18 cellular contexts compared by ENCODE assay signal in genomic region chr6:12350644-12351173, GRCh38.
DNase-seq lines count a peak whose midpoint lies in the region; ATAC-seq and TF ChIP-seq lines count a peak whose summit lies in the region.
"Had no signal": no experiment of that assay in that cellular context is flagged by ENCODE, and none has a peak within 500 bp of the region (broad histone marks: within the 10 kb centered on the region; RNA-seq: fewer than 3 reads in every experiment).

No MANE protein-coding gene starts in this region.

- BruUV-seq in Panc1 (replicated peaks; lab: Mats Ljungman, UMichigan): no TSS peak

- peaks cover 6% of the 10 kb centered on the region; the same call in 1 of the 2 replicates for H3K36me3 ChIP-seq in BLaER1
- H3K36me3 ChIP-seq in Panc1 (ENCODE audit: control insufficient read depth, insufficient read depth, low read length): no peaks in the 10 kb centered on the region
- H3K36me3 ChIP-seq in sigmoid colon: no peaks in the 10 kb centered on the region
- H3K36me3 ChIP-seq: BE2C had no signal

- H3K4me1 ChIP-seq in BLaER1 (peaks cover 27% of the 10 kb centered on the region), Panc1 (ENCODE audit: control insufficient read depth, insufficient read depth, low read length) (peaks cover 15% of the 10 kb centered on the region), sigmoid colon (peaks cover 0 to 25% (median 8%) of the 10 kb centered on the region in 4 donors)
- H3K4me1 ChIP-seq: BE2C had no signal

- DNase-seq in Panc1 (ENCODE audit: low read depth, low spot score): no peak
- peak; percentile 74 for DNase-seq in epithelial cell of esophagus (ENCODE audit: low read depth)
- DNase-seq in neural crest cell (ENCODE audit: low read depth, low spot score): no peak
- no peak for DNase-seq in glutamatergic neuron
- DNase-seq in sigmoid colon: no peak
- DNase-seq in GDM1 (lab: John Stamatoyannopoulos, UW): no peak
- DNase-seq: BE2C; CD4-positive, alpha-beta T cell; DMS153; GF-D8; KG1; NCI-H1436; NCI-H1930; NK-92 treated with Interleukin-12 subunit alpha and Interleukin-12 subunit beta, amount 100 ng/mL, for 24 hours; SHP77 treated with DMSO at 0.1 percent for 48 hours had no signal

- H3K4me3 Mint-ChIP-seq in neural crest cell (no peak overlapping the region), glutamatergic neuron (ENCODE audit: unreplicated experiment) (no peak overlapping the region)
- H3K4me3 Mint-ChIP-seq: CD4-positive, alpha-beta T cell had no signal

- H3K27ac Mint-ChIP-seq in neural crest cell (ENCODE audit: unreplicated experiment) (peak overlapping the region; percentile 69), glutamatergic neuron (ENCODE audit: unreplicated experiment) (no peak overlapping the region)
- H3K27ac Mint-ChIP-seq: CD4-positive, alpha-beta T cell had no signal

- TF ChIP-seq EP300 in sigmoid colon (IDR thresholded peaks at IDR 0.05): no peak

- POLR2A ChIA-PET in Panc1 (lab: Charles Lee): no interaction called here

- in situ Hi-C loops in Panc1 (cut with HindIII; ENCODE audit: low pct_unique_long_range_greater_than_20kb, low sequenced_read_pairs): no loop called here

- H3K27me3 Mint-ChIP-seq in neural crest cell (ENCODE audit: low read depth) (no peaks in the 10 kb centered on the region), glutamatergic neuron (ENCODE audit: unreplicated experiment) (peaks cover 2% of the 10 kb centered on the region)

- peaks cover 14% of the 10 kb centered on the region for H3K9me3 Mint-ChIP-seq in neural crest cell
- H3K9me3 Mint-ChIP-seq in glutamatergic neuron (ENCODE audit: unreplicated experiment): no peaks in the 10 kb centered on the region

- H3K27me3 ChIP-seq in BLaER1 (no peaks in the 10 kb centered on the region), Panc1 (ENCODE audit: control insufficient read depth, insufficient read depth, low read length) (no peaks in the 10 kb centered on the region), sigmoid colon (no peaks in the 10 kb centered on the region)
- H3K27me3 ChIP-seq: BE2C had no signal

- H3K27ac ChIP-seq in BLaER1 (no peak overlapping the region), Panc1 (ENCODE audit: low read length) (peak overlapping the region; percentile 97), sigmoid colon (no peak overlapping the region)

- no peak for TF ChIP-seq POLR2A in sigmoid colon (IDR thresholded peaks at IDR 0.05)

- H3K4me3 ChIP-seq in BLaER1 (no peak overlapping the region), Panc1 (ENCODE audit: low read depth in 2 of 2, low read length in 2 of 2) (no peak overlapping the region), epithelial cell of esophagus (ENCODE audit: low read length) (peak overlapping the region; percentile 13), sigmoid colon (no peak overlapping the region)

- peak overlapping the region; percentile 7; the same call in 1 of the 2 replicates for H3K4me2 ChIP-seq in BLaER1

- ATAC-seq in Panc1 (no peak), GM21360 (IDR thresholded peaks at IDR 0.05; ENCODE audit: unreplicated experiment) (no peak)
- ATAC-seq: SK-N-SH treated with all-trans-retinoic acid at 6 μM for 48 hours had no signal

- intact Hi-C loops in Panc1 (cut with micrococcal nuclease; ENCODE audit: unreplicated experiment) (no loop called here), sigmoid colon (cut with DNase I) (no loop called here)

- no peak overlapping the region for H3K9ac ChIP-seq in BLaER1

- peaks cover 31% of the 10 kb centered on the region for H3K9me3 ChIP-seq in BLaER1
- H3K9me3 ChIP-seq in Panc1 (ENCODE audit: control insufficient read depth, insufficient read depth, low read depth, low read length): peaks cover 12% of the 10 kb centered on the region; the same call in 1 of the 2 replicates
- H3K9me3 ChIP-seq in sigmoid colon: peaks cover 0 to 5% (median 0%) of the 10 kb centered on the region in 4 donors
- H3K9me3 ChIP-seq: BE2C had no signal

- H4K20me1 ChIP-seq in BLaER1: no peaks in the 10 kb centered on the region

- H3K36me3 Mint-ChIP-seq in neural crest cell (ENCODE audit: low read depth): peaks cover 4% of the 10 kb centered on the region
- H3K36me3 Mint-ChIP-seq in glutamatergic neuron (ENCODE audit: unreplicated experiment): peaks cover 15% of the 10 kb centered on the region

- CTCF ChIA-PET in Panc1 (lab: Charles Lee): no interaction called here

- H3K4me1 Mint-ChIP-seq in neural crest cell (peaks cover 6% of the 10 kb centered on the region), glutamatergic neuron (ENCODE audit: low read depth, unreplicated experiment) (peaks cover 10% of the 10 kb centered on the region)

- TF ChIP-seq CTCF in Panc1 (IDR thresholded peaks at IDR 0.05) (no peak), epithelial cell of esophagus (IDR thresholded peaks at IDR 0.05; ENCODE audit: insufficient read depth, low read depth, low read length, missing control alignments) (no peak), neural crest cell (conservative IDR thresholded peaks at IDR 0.05) (no peak), glutamatergic neuron (IDR thresholded peaks at IDR 0.05; ENCODE audit: partially characterized antibody, unreplicated experiment) (no peak), sigmoid colon (IDR thresholded peaks at IDR 0.05) (no peak)

- WGBS in sigmoid colon, 2 donors: 73 to 84% methylated on average over 1 of the region's 1 CpG
